34 cellular contexts compared by ENCODE assay signal in genomic region chr1:166484471-166484870, GRCh38.
"Had no signal": no experiment of that assay in that cellular context is flagged by ENCODE, and none has a peak within 500 bp of the region (broad histone marks: within the 10 kb centered on the region; RNA-seq: fewer than 3 reads in every experiment).

No MANE protein-coding gene starts in this region.

- DNase-seq: activated CD4-positive, alpha-beta memory T cell treated with anti-CD3 and anti-CD28 coated beads for 36 hours; activated CD4-positive, alpha-beta T cell treated with anti-CD3 and anti-CD28 coated beads for 36 hours; activated CD4-positive, alpha-beta T cell treated with anti-CD3 and anti-CD28 coated beads, Interleukin-2, amount 10 ng/mL, durations not matched to agents 24 days and 14 days; activated CD4-positive, CD25-positive, alpha-beta regulatory T cell; activated CD4-positive, CD25-positive, alpha-beta regulatory T cell treated with anti-CD3 and anti-CD28 coated beads, Interleukin-2, amount 50 U/mL, for 72 hours; activated CD8-positive, alpha-beta memory T cell treated with anti-CD3 and anti-CD28 coated beads, Interleukin-2, amount 10 ng/mL, durations not matched to agents 7 days and 5 days; activated CD8-positive, alpha-beta memory T cell treated with anti-CD3 and anti-CD28 coated beads, Interleukin-2, amount 50 U/mL, for 4 hours; activated CD8-positive, alpha-beta T cell treated with anti-CD3 and anti-CD28 coated beads, Interleukin-2, amount 10 ng/mL, durations not matched to agents 7 days and 5 days; activated effector memory CD4-positive, alpha-beta T cell treated with anti-CD3 and anti-CD28 coated beads, Interleukin-2, amount 50 U/mL, for 16 hours; activated naive CD4-positive, alpha-beta T cell treated with anti-CD3 and anti-CD28 coated beads for 36 hours; activated naive CD8-positive, alpha-beta T cell treated with anti-CD3 and anti-CD28 coated beads for 36 hours; activated naive CD8-positive, alpha-beta T cell treated with anti-CD3 and anti-CD28 coated beads, Interleukin-2, amount 50 U/mL, for 24 hours; activated T-cell treated with anti-CD3 and anti-CD28 coated beads, Interleukin-2, amount 50 U/mL, for 1 hour; activated T-cell treated with anti-CD3 and anti-CD28 coated beads, Interleukin-2, amount 50 U/mL, for 48 hours; adrenal gland; amygdala; aorta; body of pancreas; caudate nucleus; cortex of kidney; dermis blood vessel endothelial cell; effector CD4-positive, alpha-beta T cell; effector memory CD8-positive, alpha-beta T cell; erythroblast; foreskin keratinocyte; gastrocnemius medialis; glutamatergic neuron; heart left ventricle; T-helper 17 cell had no signal

- H3K4me3 Mint-ChIP-seq: activated CD4-positive, alpha-beta memory T cell treated with anti-CD3 and anti-CD28 coated beads for 36 hours; activated CD4-positive, alpha-beta T cell treated with anti-CD3 and anti-CD28 coated beads for 36 hours; activated CD4-positive, alpha-beta T cell treated with anti-CD3 and anti-CD28 coated beads, Interleukin-2, amount 10 ng/mL, durations not matched to agents 24 days and 14 days; activated CD8-positive, alpha-beta memory T cell treated with anti-CD3 and anti-CD28 coated beads, Interleukin-2, amount 10 ng/mL, durations not matched to agents 7 days and 5 days; activated CD8-positive, alpha-beta T cell treated with anti-CD3 and anti-CD28 coated beads, Interleukin-2, amount 10 ng/mL, durations not matched to agents 7 days and 5 days; activated naive CD4-positive, alpha-beta T cell treated with anti-CD3 and anti-CD28 coated beads for 36 hours; activated naive CD4-positive, alpha-beta T cell treated with anti-CD3 and anti-CD28 coated beads, Interleukin-2, amount 50 U/mL, for 24 hours; activated naive CD8-positive, alpha-beta T cell treated with anti-CD3 and anti-CD28 coated beads for 36 hours; activated naive CD8-positive, alpha-beta T cell treated with anti-CD3 and anti-CD28 coated beads, Interleukin-2, amount 50 U/mL, for 24 hours; activated T-helper 1 cell treated with anti-CD3 and anti-CD28 coated beads, Interleukin-12 subunit alpha, Interleukin-12 subunit beta, Interleukin-2, Interleukin-4 antibody, amounts not matched to agents 30 ng/mL and 10 ng/mL and 1 ng/mL, durations not matched to agents 14 hours and 24 hours and 36 hours; effector memory CD8-positive, alpha-beta T cell; T-helper 17 cell; T-helper 2 cell treated with Interferon-gamma antibody and Interleukin-4, amounts not matched to agents 5 μg/mL and 100 μg/mL, for 36 hours had no signal

- H3K4me3 ChIP-seq: adrenal gland, body of pancreas, esophagus muscularis mucosa, gastrocnemius medialis, heart left ventricle had no signal

- H3K36me3 Mint-ChIP-seq: activated CD4-positive, alpha-beta memory T cell treated with anti-CD3 and anti-CD28 coated beads for 36 hours; activated naive CD4-positive, alpha-beta T cell treated with anti-CD3 and anti-CD28 coated beads, Interleukin-2, amount 50 U/mL, for 24 hours had no signal

- H3K9me3 Mint-ChIP-seq: activated CD4-positive, alpha-beta memory T cell treated with anti-CD3 and anti-CD28 coated beads for 36 hours; activated CD4-positive, alpha-beta T cell treated with anti-CD3 and anti-CD28 coated beads, Interleukin-2, amount 10 ng/mL, durations not matched to agents 24 days and 14 days; activated naive CD4-positive, alpha-beta T cell treated with anti-CD3 and anti-CD28 coated beads for 36 hours; activated naive CD4-positive, alpha-beta T cell treated with anti-CD3 and anti-CD28 coated beads, Interleukin-2, amount 50 U/mL, for 24 hours; activated naive CD8-positive, alpha-beta T cell treated with anti-CD3 and anti-CD28 coated beads for 36 hours; activated naive CD8-positive, alpha-beta T cell treated with anti-CD3 and anti-CD28 coated beads, Interleukin-2, amount 50 U/mL, for 24 hours; activated T-helper 1 cell treated with anti-CD3 and anti-CD28 coated beads, Interleukin-12 subunit alpha, Interleukin-12 subunit beta, Interleukin-2, Interleukin-4 antibody, amounts not matched to agents 30 ng/mL and 10 ng/mL and 1 ng/mL, durations not matched to agents 14 hours and 24 hours and 36 hours; activated T-helper 2 cell treated with anti-CD3 and anti-CD28 coated beads, Interferon-gamma antibody, Interleukin-2, Interleukin-4, amounts not matched to agents 10 μg/mL and 5 μg/mL and 100 μg/mL, durations not matched to agents 14 hours and 24 hours and 36 hours; effector memory CD8-positive, alpha-beta T cell; T-helper 2 cell treated with Interferon-gamma antibody and Interleukin-4, amounts not matched to agents 5 μg/mL and 100 μg/mL, for 36 hours had no signal

- H3K27me3 ChIP-seq: adrenal gland, body of pancreas, foreskin keratinocyte, gastrocnemius medialis, heart left ventricle had no signal

- H3K27me3 Mint-ChIP-seq: activated CD4-positive, alpha-beta memory T cell treated with anti-CD3 and anti-CD28 coated beads for 36 hours; activated CD4-positive, alpha-beta T cell treated with anti-CD3 and anti-CD28 coated beads for 36 hours; activated CD8-positive, alpha-beta memory T cell treated with anti-CD3 and anti-CD28 coated beads, Interleukin-2, amount 10 ng/mL, durations not matched to agents 7 days and 5 days; activated naive CD4-positive, alpha-beta T cell treated with anti-CD3 and anti-CD28 coated beads, Interleukin-2, amount 50 U/mL, for 24 hours; activated naive CD8-positive, alpha-beta T cell treated with anti-CD3 and anti-CD28 coated beads for 36 hours; activated naive CD8-positive, alpha-beta T cell treated with anti-CD3 and anti-CD28 coated beads, Interleukin-2, amount 50 U/mL, for 24 hours; effector memory CD8-positive, alpha-beta T cell; T-helper 17 cell had no signal

- H3K27ac ChIP-seq: adrenal gland, body of pancreas, esophagus muscularis mucosa, foreskin keratinocyte, gastrocnemius medialis, heart left ventricle had no signal

- ATAC-seq: activated CD4-positive, alpha-beta T cell treated with anti-CD3 and anti-CD28 coated beads for 36 hours; activated CD8-positive, alpha-beta memory T cell treated with anti-CD3 and anti-CD28 coated beads, Interleukin-2, amount 10 ng/mL, durations not matched to agents 7 days and 5 days; activated CD8-positive, alpha-beta T cell treated with anti-CD3 and anti-CD28 coated beads, Interleukin-2, amount 10 ng/mL, durations not matched to agents 7 days and 5 days; activated naive CD8-positive, alpha-beta T cell treated with anti-CD3 and anti-CD28 coated beads, Interleukin-2, amount 50 U/mL, for 24 hours; body of pancreas; effector memory CD8-positive, alpha-beta T cell; foreskin keratinocyte; gastrocnemius medialis; heart left ventricle; T-helper 17 cell had no signal

- H3K9me3 ChIP-seq: adrenal gland, body of pancreas, esophagus muscularis mucosa, gastrocnemius medialis, heart left ventricle had no signal

- H3K36me3 ChIP-seq: adrenal gland, esophagus muscularis mucosa, gastrocnemius medialis, heart left ventricle had no signal

- H3K27ac Mint-ChIP-seq: activated CD4-positive, alpha-beta memory T cell treated with anti-CD3 and anti-CD28 coated beads for 36 hours; activated CD4-positive, alpha-beta T cell treated with anti-CD3 and anti-CD28 coated beads for 36 hours; activated CD4-positive, alpha-beta T cell treated with anti-CD3 and anti-CD28 coated beads, Interleukin-2, amount 10 ng/mL, durations not matched to agents 24 days and 14 days; activated CD8-positive, alpha-beta memory T cell treated with anti-CD3 and anti-CD28 coated beads, Interleukin-2, amount 10 ng/mL, durations not matched to agents 7 days and 5 days; activated CD8-positive, alpha-beta T cell treated with anti-CD3 and anti-CD28 coated beads, Interleukin-2, amount 10 ng/mL, durations not matched to agents 7 days and 5 days; activated naive CD4-positive, alpha-beta T cell treated with anti-CD3 and anti-CD28 coated beads for 36 hours; activated naive CD4-positive, alpha-beta T cell treated with anti-CD3 and anti-CD28 coated beads, Interleukin-2, amount 50 U/mL, for 24 hours; activated naive CD8-positive, alpha-beta T cell treated with anti-CD3 and anti-CD28 coated beads for 36 hours; activated naive CD8-positive, alpha-beta T cell treated with anti-CD3 and anti-CD28 coated beads, Interleukin-2, amount 50 U/mL, for 24 hours; activated T-helper 1 cell treated with anti-CD3 and anti-CD28 coated beads, Interleukin-12 subunit alpha, Interleukin-12 subunit beta, Interleukin-2, Interleukin-4 antibody, amounts not matched to agents 30 ng/mL and 10 ng/mL and 1 ng/mL, durations not matched to agents 14 hours and 24 hours and 36 hours; activated T-helper 2 cell treated with anti-CD3 and anti-CD28 coated beads, Interferon-gamma antibody, Interleukin-2, Interleukin-4, amounts not matched to agents 10 μg/mL and 5 μg/mL and 100 μg/mL, durations not matched to agents 14 hours and 24 hours and 36 hours; effector memory CD8-positive, alpha-beta T cell; T-helper 17 cell; T-helper 2 cell treated with Interferon-gamma antibody and Interleukin-4, amounts not matched to agents 5 μg/mL and 100 μg/mL, for 36 hours had no signal

- H3K4me1 ChIP-seq: adrenal gland, body of pancreas, esophagus muscularis mucosa, foreskin keratinocyte, gastrocnemius medialis had no signal
